Comparison of ENCODE assay signal across 17 cellular contexts in genomic region chr2:152071518-152071917, GRCh38. TPM values are rescaled to one million over a fixed set of nuclear protein-coding genes. Genes with fewer than 3 reads are reported as not detected.
DNase-seq lines count a peak whose midpoint lies in the region; ATAC-seq, FAIRE-seq and TF ChIP-seq lines count a peak whose summit lies in the region.
"Had no signal": no experiment of that assay in that cellular context is flagged by ENCODE, and none has a peak within 500 bp of the region (broad histone marks: within the 10 kb centered on the region; RNA-seq: fewer than 3 reads in every experiment).

No MANE protein-coding gene starts in this region.

- H3K79me2 ChIP-seq in HepG2 (ENCODE audit: insufficient read depth, low read length), result no peaks in the 10 kb centered on the region
- H3K79me2 ChIP-seq in Karpas-422 (ENCODE audit: low read length), result no peaks in the 10 kb centered on the region
- no peaks in the 10 kb centered on the region for H3K79me2 ChIP-seq in K562 (ENCODE audit: control insufficient read depth, insufficient read depth, low read length)

- no peak overlapping the region for H3K9ac ChIP-seq in HepG2 (ENCODE audit: insufficient read depth, low read depth, low read length)
- no peak overlapping the region for H3K9ac ChIP-seq in Karpas-422 (ENCODE audit: low read length)
- no peak overlapping the region for H3K9ac ChIP-seq in K562 (ENCODE audit: insufficient read depth in 1 of 2, low read depth in 2 of 2, low read length in 2 of 2)

- no peak for TF ChIP-seq CTCF in HepG2 (CRISPR knock-in tag; IDR thresholded peaks at IDR 0.05)
- TF ChIP-seq CTCF in right lobe of liver (IDR thresholded peaks at IDR 0.05), result no peak
- no peak for TF ChIP-seq CTCF in K562 (IDR thresholded peaks at IDR 0.05 in 2 of 3, conservative IDR thresholded peaks at IDR 0.05 in 1 of 3; ENCODE audit: insufficient read depth in 2 of 3, low read depth in 1 of 3, low read length in 3 of 3)

- no peaks in the 10 kb centered on the region for H3K9me2 ChIP-seq in Karpas-422 (replicated peaks; ENCODE audit: insufficient read depth, low read length)

- H3K4me3 ChIP-seq in HepG2 (replicated peaks in 1 of 3; ENCODE audit: insufficient read depth in 1 of 3, low read depth in 2 of 3, low read length in 3 of 3) (no peak overlapping the region), right lobe of liver (no peak overlapping the region), Karpas-422 (ENCODE audit: low read length) (no peak overlapping the region), K562 (no peak overlapping the region), small intestine (ENCODE audit: low read depth in 1 of 2, low read length in 2 of 2) (no peak overlapping the region)
- no peak overlapping the region for H3K4me3 ChIP-seq in effector memory CD4-positive, alpha-beta T cell (ENCODE audit: insufficient read depth, low read depth, low read length, poor library complexity, severe bottlenecking)

- no peaks in the 10 kb centered on the region for H4K20me1 ChIP-seq in HepG2 (ENCODE audit: insufficient read depth, low read length)
- no peaks in the 10 kb centered on the region for H4K20me1 ChIP-seq in Karpas-422 (ENCODE audit: insufficient read depth, low read depth, low read length)
- no peaks in the 10 kb centered on the region; the same call in 1 of the 2 replicates for H4K20me1 ChIP-seq in K562 (replicated peaks; ENCODE audit: control insufficient read depth, insufficient read depth, low read length)

- H3K4me1 ChIP-seq in HepG2 (ENCODE audit: insufficient read depth, low read length), result 0 out of 2 replicates have a peak, but pooled peaks cover 7% of the 10 kb centered on the region
- no peaks in the 10 kb centered on the region for H3K4me1 ChIP-seq in right lobe of liver
- H3K4me1 ChIP-seq in Karpas-422 (ENCODE audit: low read length), result peaks cover 12% of the 10 kb centered on the region
- H3K4me1 ChIP-seq in K562 (replicated peaks in 1 of 2; ENCODE audit: control insufficient read depth in 2 of 2, insufficient read depth in 2 of 2, low read length in 2 of 2), result no peaks in the 10 kb centered on the region
- no peaks in the 10 kb centered on the region for H3K4me1 ChIP-seq in small intestine (ENCODE audit: control insufficient read depth in 2 of 2, insufficient read depth in 1 of 2, low read depth in 1 of 2, low read length in 1 of 2)
- H3K4me1 ChIP-seq in effector memory CD4-positive, alpha-beta T cell (ENCODE audit: control insufficient read depth, insufficient read depth, low read length, poor library complexity, severe bottlenecking), result no peaks in the 10 kb centered on the region
- H3K4me1 ChIP-seq: Caco-2 had no signal

- 50% methylated on average over 1 of the region's 1 CpG for WGBS in HepG2 (ENCODE audit: low lambda C conversion rate)
- WGBS in right lobe of liver (ENCODE audit: insufficient coverage, low coverage, low lambda C conversion rate, missing lambda C conversion rate), result 93% methylated on average over 1 of the region's 1 CpG
- 0% methylated on average over 1 of the region's 1 CpG for WGBS in K562 (ENCODE audit: insufficient coverage, low coverage, missing lambda C conversion rate)
- WGBS in small intestine, 3 donors, result 86 to 91% (median 87%) methylated on average over 1 of the region's 1 CpG

- peaks cover 2 to 12% of the 10 kb centered on the region in 2 experiments; a peak in 3 of 5 replicates for H3K27me3 ChIP-seq in HepG2 (ENCODE audit: control insufficient read depth in 1 of 2, insufficient read depth in 2 of 2, low read length in 2 of 2)
- H3K27me3 ChIP-seq in right lobe of liver, result no peaks in the 10 kb centered on the region
- H3K27me3 ChIP-seq in Karpas-422 (ENCODE audit: low read length), result no peaks in the 10 kb centered on the region
- peaks cover 6 to 17% of the 10 kb centered on the region in 2 experiments; a peak in 3 of 5 replicates for H3K27me3 ChIP-seq in K562 (ENCODE audit: control insufficient read depth in 2 of 2, insufficient read depth in 2 of 2, low read length in 2 of 2)
- H3K27me3 ChIP-seq in small intestine (ENCODE audit: control insufficient read depth in 2 of 2, insufficient read depth in 2 of 2, low read length in 2 of 2), result no peaks in the 10 kb centered on the region
- H3K27me3 ChIP-seq in effector memory CD4-positive, alpha-beta T cell (replicated peaks; ENCODE audit: control insufficient read depth, insufficient read depth, low read length, poor library complexity, severe bottlenecking), result no peaks in the 10 kb centered on the region

- H3K27ac ChIP-seq in HepG2 (ENCODE audit: extremely low read length, insufficient read depth, low read length), result no peak overlapping the region
- no peak overlapping the region for H3K27ac ChIP-seq in right lobe of liver
- peak overlapping the region; percentile 48; the same call in 1 of the 2 replicates for H3K27ac ChIP-seq in Karpas-422 (ENCODE audit: low read length)
- H3K27ac ChIP-seq in K562 (ENCODE audit: extremely low read depth, low read depth, low read length), result no peak overlapping the region
- H3K27ac ChIP-seq in small intestine (ENCODE audit: low read depth in 1 of 2, low read length in 1 of 2), result no peak overlapping the region
- H3K27ac ChIP-seq in effector memory CD4-positive, alpha-beta T cell (ENCODE audit: insufficient read depth, low read length, poor library complexity, severe bottlenecking), result no peak overlapping the region
- H3K27ac ChIP-seq: 22Rv1, C4-2B, HL-60 had no signal

- no peak for TF ChIP-seq EP300 in HepG2 (IDR thresholded peaks at IDR 0.05; ENCODE audit: low read depth in 2 of 2, low read length in 2 of 2)
- no peak for TF ChIP-seq EP300 in HepG2 (CRISPR knock-in tag; IDR thresholded peaks at IDR 0.05; ENCODE audit: borderline replicate concordance)
- no peak for TF ChIP-seq EP300 in K562 (IDR thresholded peaks at IDR 0.05; ENCODE audit: low read length)

- H3K36me3 ChIP-seq in HepG2 (replicated peaks in 1 of 2; ENCODE audit: control insufficient read depth in 1 of 2, insufficient read depth in 2 of 2, low read length in 2 of 2) (no peaks in the 10 kb centered on the region), right lobe of liver (no peaks in the 10 kb centered on the region), Karpas-422 (ENCODE audit: insufficient read depth, low read length) (no peaks in the 10 kb centered on the region), K562 (ENCODE audit: control insufficient read depth, insufficient read depth, low read length) (no peaks in the 10 kb centered on the region), small intestine (ENCODE audit: control insufficient read depth in 2 of 2, insufficient read depth in 2 of 2, low read length in 2 of 2) (no peaks in the 10 kb centered on the region)
- H3K36me3 ChIP-seq in effector memory CD4-positive, alpha-beta T cell (ENCODE audit: control insufficient read depth, insufficient read depth, low read length), result no peaks in the 10 kb centered on the region

- no peaks in the 10 kb centered on the region for H3K9me1 ChIP-seq in K562 (ENCODE audit: control insufficient read depth, insufficient read depth, low read length)

- intact Hi-C loops in HepG2 (cut with micrococcal nuclease; ENCODE audit: unreplicated experiment) (no loop called here), right lobe of liver (cut with DNase I) (no loop called here), K562 (cut with micrococcal nuclease) (no loop called here), posterior vena cava (cut with DNase I) (no loop called here)

- no peak for ATAC-seq in HepG2
- no peak for ATAC-seq in right lobe of liver
- no peak for ATAC-seq in K562

- in situ Hi-C loops in HepG2 (cut with HindIII; ENCODE audit: extremely low pct_ligation_motif_present, low pct_unique_long_range_greater_than_20kb), result no loop called here
- in situ Hi-C loops in K562 (cut with MboI), result loop anchor here (25.0 kb wide), 1 partner anchor 1441 kb away; no protein-coding TSS in a partner anchor

- H3K4me2 ChIP-seq in HepG2 (ENCODE audit: low read depth, low read length) (no peak overlapping the region), Karpas-422 (ENCODE audit: low read depth, low read length, poor library complexity, severe bottlenecking) (peak overlapping the region; percentile 44), K562 (ENCODE audit: insufficient read depth, low read length) (no peak overlapping the region)

- TF ChIP-seq POLR2A in HepG2 (IDR thresholded peaks at IDR 0.05; ENCODE audit: insufficient read depth in 1 of 2, low read depth in 2 of 2, low read length in 2 of 2), result no peak
- TF ChIP-seq POLR2A in right lobe of liver (IDR thresholded peaks at IDR 0.05), result no peak
- no peak for TF ChIP-seq POLR2A in K562 (conservative IDR thresholded peaks at IDR 0.05)

- BruUV-seq in HepG2 (replicated peaks; lab: Mats Ljungman, UMichigan) (no TSS peak), K562 (replicated peaks; lab: Mats Ljungman, UMichigan) (no TSS peak)

- H2AFZ ChIP-seq in HepG2 (ENCODE audit: low read length) (no peak overlapping the region), Karpas-422 (ENCODE audit: low read length) (no peak overlapping the region), K562 (ENCODE audit: low read depth, low read length) (no peak overlapping the region)

- DNase-seq in HepG2 (ENCODE audit: low spot score) (no peak), right lobe of liver (no peak), Karpas-422 (no peak), K562 (ENCODE audit: extremely low read depth in 1 of 4, low spot score in 3 of 4) (no peak), small intestine (no peak), posterior vena cava (ENCODE audit: low spot score) (no peak)
- no peak for DNase-seq in effector memory CD4-positive, alpha-beta T cell
- DNase-seq: Caco-2; CD4-positive, alpha-beta T cell; GDM1; GOT3; H9; KG1 had no signal

- TF ChIP-seq RAD21 in HepG2 (CRISPR knock-in tag; IDR thresholded peaks at IDR 0.05) (no peak), K562 (CRISPR knock-in tag; conservative IDR thresholded peaks at IDR 0.05 in 1 of 2, IDR thresholded peaks at IDR 0.05 in 1 of 2) (no peak)

- FAIRE-seq in HepG2 (lab: Jason Lieb, UNC) (no peak), K562 (lab: Jason Lieb, UNC) (no peak), small intestine (lab: Jason Lieb, UNC) (no peak)
- FAIRE-seq: D721Med had no signal

- POLR2A ChIA-PET in HepG2 (lab: Yijun Ruan, JAX) (no interaction called here), K562 (lab: Yijun Ruan, JAX) (no interaction called here)

- H3K9me3 ChIP-seq in HepG2 (ENCODE audit: low read length) (no peaks in the 10 kb centered on the region), right lobe of liver (no peaks in the 10 kb centered on the region), Karpas-422 (ENCODE audit: low read length) (no peaks in the 10 kb centered on the region), K562 (replicated peaks; ENCODE audit: control insufficient read depth, insufficient read depth, low read depth, low read length) (no peaks in the 10 kb centered on the region), small intestine (ENCODE audit: control insufficient read depth, low read depth) (no peaks in the 10 kb centered on the region)
- no peaks in the 10 kb centered on the region for H3K9me3 ChIP-seq in effector memory CD4-positive, alpha-beta T cell (ENCODE audit: control insufficient read depth, low read length)
- H3K9me3 ChIP-seq: Caco-2 had no signal

- CTCF ChIA-PET in HepG2 (lab: Yijun Ruan, JAX; ENCODE audit: low intra/inter-chr PET ratio, low total read pairs) (no interaction called here), K562 (lab: Yijun Ruan, JAX; ENCODE audit: low intra/inter-chr PET ratio) (no interaction called here)

RNA-seq across cellular contexts. Expression of gene CACNB4, which starts 27.3 kb away (rescaled TPM):
- total RNA-seq in HepG2 (2016; rRNA removed; fragmentation: Illumina TruSeq; extraction: Trizol) (9.5 and 14.3 TPM in 2 replicates), right lobe of liver (under 1 TPM; 0.06 to 0.49 (median 0.25) TPM), K562 (2014; rRNA removed) (0.05 and 0.08 TPM in 2 replicates), K562 (2014; rRNA removed; fragmentation: Illumina TruSeq; extraction: Trizol) (0.06 and 0.07 TPM in 2 replicates), K562 (2015; rRNA removed; fragmentation: Illumina TruSeq; extraction: Trizol) (0.04 and 0.11 TPM in 2 replicates), K562 (2021) (0.04 and 0.16 TPM in 2 replicates), posterior vena cava (10 to 100 TPM in 1 of 2 donors, 1 to 10 TPM in 1; 8.6 to 10.5 TPM)
- 8.4 and 9.3 TPM in 2 replicates for total RNA-seq in HepG2 (2016; cell fraction: cytosol; rRNA removed; fragmentation: Illumina TruSeq; extraction: Trizol; ENCODE audit: low read depth)
- 12.5 and 16.2 TPM in 2 replicates for total RNA-seq in HepG2 (2016; cell fraction: insoluble cytoplasmic fraction; rRNA removed; fragmentation: Illumina TruSeq; extraction: Trizol)
- total RNA-seq in HepG2 (2016; cell fraction: membrane; rRNA removed; fragmentation: Illumina TruSeq; extraction: Trizol), result 5.5 and 7.4 TPM in 2 replicates
- 49.9 and 50.0 TPM in 2 replicates for total RNA-seq in HepG2 (2016; cell fraction: nucleus; rRNA removed; fragmentation: Illumina TruSeq; extraction: Trizol)
- polyA plus RNA-seq in HepG2 (2011; rRNA removed) (3.9 and 5.1 TPM in 2 replicates), K562 (2011; rRNA removed) (0.01 and 0.04 TPM in 2 replicates), K562 (2014; fragmentation: Illumina TruSeq; extraction: Trizol) (0.03 TPM in 1 of 2 replicates, not detected in the other), K562 (2014; fragmentation: Nextera tagmentation; extraction: Ambion mirVana) (under 1 TPM; 0.01 to 0.20 TPM), K562 (2014; rRNA removed) (0.01 and 0.08 TPM in 2 replicates), small intestine (under 1 TPM in 2 of 3 donors, not detected in 1; 0.27 TPM)
- 1.0 and 1.2 TPM in 2 replicates for polyA plus RNA-seq in HepG2 (2011; cell fraction: cytosol; rRNA removed)
- 8.4 and 10.5 TPM in 2 replicates for polyA plus RNA-seq in HepG2 (2011; cell fraction: nucleus; rRNA removed)
- 2.6 and 3.3 TPM in 2 replicates for polyA plus RNA-seq in HepG2 (2012)
- polyA plus RNA-seq in HepG2 (2016; cell fraction: cytosol; fragmentation: Illumina TruSeq; extraction: Trizol; ENCODE audit: low read depth), result 0.25 and 0.48 TPM in 2 replicates
- 5.0 and 5.5 TPM in 2 replicates for polyA plus RNA-seq in HepG2 (2016; cell fraction: insoluble cytoplasmic fraction; fragmentation: Illumina TruSeq; extraction: Trizol; ENCODE audit: low read depth)
- polyA plus RNA-seq in HepG2 (2016; cell fraction: membrane; fragmentation: Illumina TruSeq; extraction: Trizol; ENCODE audit: low read depth), result 1.7 and 2.1 TPM in 2 replicates
- 26.0 and 29.1 TPM in 2 replicates for polyA plus RNA-seq in HepG2 (2016; cell fraction: nucleus; fragmentation: Illumina TruSeq; extraction: Trizol; ENCODE audit: insufficient read depth, low read depth)
- 0.35 and 13.9 TPM in 2 replicates for polyA minus RNA-seq in HepG2 (2011; rRNA and poly(A)+ RNA removed; ENCODE audit: low replicate concordance)
- polyA minus RNA-seq in HepG2 (2011; cell fraction: cytosol; rRNA and poly(A)+ RNA removed), result 4.7 and 6.0 TPM in 2 replicates
- polyA minus RNA-seq in HepG2 (2011; cell fraction: nucleus; rRNA and poly(A)+ RNA removed), result 47.0 and 50.5 TPM in 2 replicates
- 0.11 and 0.22 TPM in 2 replicates for total RNA-seq in Karpas-422 (2014; rRNA removed; shearing (Covaris generic); ENCODE audit: low replicate concordance)
- 0.16 and 0.37 TPM in 2 replicates for total RNA-seq in K562 (2011; cell fraction: chromatin; rRNA removed; ENCODE audit: low replicate concordance)
- total RNA-seq in K562 (2011; cell fraction: nucleolus; rRNA removed), result 0.13 and 0.17 TPM in 2 replicates
- total RNA-seq in K562 (2011; cell fraction: nucleoplasm; rRNA removed), result 0.15 and 0.53 TPM in 2 replicates
- polyA plus RNA-seq in K562 (2011; cell fraction: cytosol; rRNA removed), result 0.07 TPM in 1 of 2 replicates, not detected in the other
- polyA plus RNA-seq in K562 (2011; cell fraction: nucleus; rRNA removed), result 0.25 and 0.47 TPM in 2 replicates
- polyA plus RNA-seq in K562 (2012), result 0.01 and 0.12 TPM in 2 replicates
- 0.07 and 0.21 TPM in 2 replicates for polyA minus RNA-seq in K562 (2011; rRNA and poly(A)+ RNA removed)
- polyA minus RNA-seq in K562 (2011; cell fraction: cytosol; rRNA and poly(A)+ RNA removed), result not detected in 2 replicates
- polyA minus RNA-seq in K562 (2011; cell fraction: nucleus; rRNA and poly(A)+ RNA removed), result 0.27 and 0.44 TPM in 2 replicates

Comparison
In these comparisons a context has a peak if more than half of its experiments do, and no peak if none do; other contexts are left out.
1. Of the 241 proteins assayed by ChIP-seq in both HepG2 and K562: peak only in HepG2: none; only in K562: MAFG; in both: MAFF and MAFK; in neither: 238.